2 cellular contexts compared by ENCODE assay signal in the genomic region with DNA sequence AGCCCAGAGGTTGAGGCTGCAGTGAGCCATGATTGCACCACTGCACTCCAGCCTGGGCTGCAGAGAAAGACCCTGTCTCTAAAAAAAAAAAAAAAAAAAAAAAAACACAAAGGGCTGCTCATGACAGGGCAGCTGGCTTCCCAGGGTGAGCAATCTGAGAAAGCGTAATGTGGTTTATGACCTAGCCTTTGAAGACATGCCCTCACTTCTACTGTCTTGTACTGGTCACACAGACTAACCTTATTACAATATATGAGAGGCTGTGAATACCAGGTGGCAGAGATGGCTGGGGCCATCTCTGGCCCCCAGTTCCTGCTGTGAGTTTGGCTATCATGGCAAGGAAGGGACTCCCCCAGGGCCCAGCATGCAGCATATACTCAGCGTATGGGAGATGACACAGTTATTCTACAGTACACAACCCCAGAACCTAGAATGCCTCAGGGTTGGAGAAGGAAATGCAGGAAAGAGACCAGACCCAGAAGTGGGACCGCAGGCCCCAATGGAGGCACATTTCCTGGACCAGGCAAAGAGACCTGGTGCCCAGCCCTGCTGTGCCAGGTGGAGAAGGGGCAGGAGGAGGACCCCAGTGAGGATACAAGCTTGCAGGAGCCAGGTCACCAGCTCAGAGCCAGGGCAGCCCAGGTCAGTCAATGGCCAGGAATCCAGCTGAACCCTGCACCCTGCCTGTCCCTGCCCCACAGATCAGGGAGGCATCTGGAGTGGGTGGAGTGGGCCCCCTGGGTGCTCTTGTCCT.
TF ChIP-seq lines count a peak whose summit lies in the region.

No MANE protein-coding gene starts in this region.

TF ChIP-seq in HEK293, 187 proteins besides CTCF, POLR2A, EP300 and RAD21 (continued from another document):
- TF ChIP-seq, protein P1, sequence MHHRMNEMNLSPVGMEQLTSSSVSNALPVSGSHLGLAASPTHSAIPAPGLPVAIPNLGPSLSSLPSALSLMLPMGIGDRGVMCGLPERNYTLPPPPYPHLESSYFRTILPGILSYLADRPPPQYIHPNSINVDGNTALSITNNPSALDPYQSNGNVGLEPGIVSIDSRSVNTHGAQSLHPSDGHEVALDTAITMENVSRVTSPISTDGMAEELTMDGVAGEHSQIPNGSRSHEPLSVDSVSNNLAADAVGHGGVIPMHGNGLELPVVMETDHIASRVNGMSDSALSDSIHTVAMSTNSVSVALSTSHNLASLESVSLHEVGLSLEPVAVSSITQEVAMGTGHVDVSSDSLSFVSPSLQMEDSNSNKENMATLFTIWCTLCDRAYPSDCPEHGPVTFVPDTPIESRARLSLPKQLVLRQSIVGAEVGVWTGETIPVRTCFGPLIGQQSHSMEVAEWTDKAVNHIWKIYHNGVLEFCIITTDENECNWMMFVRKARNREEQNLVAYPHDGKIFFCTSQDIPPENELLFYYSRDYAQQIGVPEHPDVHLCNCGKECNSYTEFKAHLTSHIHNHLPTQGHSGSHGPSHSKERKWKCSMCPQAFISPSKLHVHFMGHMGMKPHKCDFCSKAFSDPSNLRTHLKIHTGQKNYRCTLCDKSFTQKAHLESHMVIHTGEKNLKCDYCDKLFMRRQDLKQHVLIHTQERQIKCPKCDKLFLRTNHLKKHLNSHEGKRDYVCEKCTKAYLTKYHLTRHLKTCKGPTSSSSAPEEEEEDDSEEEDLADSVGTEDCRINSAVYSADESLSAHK (tag by site-specific recombination; IDR thresholded peaks at IDR 0.05): no peak

TF ChIP-seq in HepG2, 621 proteins besides CTCF, POLR2A, EP300 and RAD21 (continued from another document):
- TF ChIP-seq HNF4A (CRISPR knock-in tag; IDR thresholded peaks at IDR 0.05) (no peak), JUN (CRISPR knock-in tag; IDR thresholded peaks at IDR 0.05) (no peak), IKZF4 (CRISPR knock-in tag; IDR thresholded peaks at IDR 0.05; ENCODE audit: borderline replicate concordance, low read depth, not compliant biosample characterization) (no peak)
